1 cellular context compared by ENCODE assay signal in the genomic region with DNA sequence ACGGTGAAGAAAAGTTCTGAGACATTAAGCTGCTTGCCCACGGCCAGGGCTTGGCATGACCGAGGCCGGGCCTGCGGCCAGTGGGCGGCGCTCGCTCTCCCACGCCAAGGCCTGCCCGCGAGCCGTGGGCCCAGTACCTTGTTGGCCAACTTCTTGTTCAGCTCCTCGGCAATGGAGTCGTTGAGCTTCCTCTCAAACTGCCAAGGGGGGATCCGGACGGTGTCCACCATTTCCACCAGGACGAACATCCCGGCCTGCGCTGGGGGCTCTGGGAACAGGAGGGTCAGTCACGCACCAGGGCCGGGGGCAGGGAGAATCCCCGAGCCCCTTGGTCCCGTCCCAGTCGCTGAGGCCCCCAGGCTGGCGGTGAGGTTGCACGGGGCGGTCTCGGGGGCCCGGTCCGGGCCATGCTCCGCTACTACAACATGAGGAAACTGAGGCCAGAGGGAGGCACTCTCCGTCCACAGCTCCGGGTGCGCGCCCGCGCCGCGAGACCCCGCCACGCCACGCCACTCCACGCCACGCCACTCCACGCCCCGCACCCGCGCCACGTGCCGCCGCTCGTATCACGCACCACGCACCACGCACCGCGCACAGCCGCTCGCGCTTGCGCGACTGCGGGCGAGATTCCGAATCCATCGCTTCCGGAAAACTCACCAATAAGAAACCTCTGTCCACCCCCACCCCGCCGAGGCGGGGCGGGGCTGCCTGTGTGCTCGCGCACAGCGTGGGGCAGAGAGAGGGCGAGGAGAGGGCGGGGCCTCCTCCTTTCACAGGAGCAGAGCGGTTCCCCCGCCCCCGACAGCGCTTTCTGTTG.
TF ChIP-seq lines count a peak whose summit lies in the region.

A gene with protein sequence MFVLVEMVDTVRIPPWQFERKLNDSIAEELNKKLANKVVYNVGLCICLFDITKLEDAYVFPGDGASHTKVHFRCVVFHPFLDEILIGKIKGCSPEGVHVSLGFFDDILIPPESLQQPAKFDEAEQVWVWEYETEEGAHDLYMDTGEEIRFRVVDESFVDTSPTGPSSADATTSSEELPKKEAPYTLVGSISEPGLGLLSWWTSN (minus strand): TSS at position 617 of the 817 bp plus-strand sequence. CDS start 369 bp downstream, at position 248.

TF ChIP-seq in HepG2, 621 proteins besides CTCF, POLR2A, EP300 and RAD21 (continued from another document):
- TF ChIP-seq ARID2 (CRISPR knock-in tag; IDR thresholded peaks at IDR 0.05; ENCODE audit: borderline replicate concordance) (0 out of 2 replicates have a peak, but pooled peaks have one; percentile 10), ZNF776 (CRISPR knock-in tag; IDR thresholded peaks at IDR 0.05) (no peak), TBP (CRISPR knock-in tag; IDR thresholded peaks at IDR 0.05) (no peak), TMF1 (CRISPR knock-in tag; IDR thresholded peaks at IDR 0.05; ENCODE audit: low read depth) (no peak), SNRNP70 (IDR thresholded peaks at IDR 0.05; ENCODE audit: low read depth, low read length) (no peak), EED (CRISPR knock-in tag; IDR thresholded peaks at IDR 0.05) (no peak), RARA (CRISPR knock-in tag; IDR thresholded peaks at IDR 0.05) (peak; percentile 6; the same call in 1 of the 2 replicates), ZC3H4 (CRISPR knock-in tag; IDR thresholded peaks at IDR 0.05; ENCODE audit: borderline replicate concordance) (no peak), PAX8 (CRISPR knock-in tag; IDR thresholded peaks at IDR 0.05; ENCODE audit: borderline replicate concordance) (no peak), MED8 (CRISPR knock-in tag; IDR thresholded peaks at IDR 0.05; ENCODE audit: insufficient replicate concordance) (no peak), KDM4B (CRISPR knock-in tag; IDR thresholded peaks at IDR 0.05) (0 out of 2 replicates have a peak, but pooled peaks have one; percentile 42), ZNF605 (CRISPR knock-in tag; IDR thresholded peaks at IDR 0.05) (no peak), JARID2 (CRISPR knock-in tag; IDR thresholded peaks at IDR 0.05; ENCODE audit: insufficient replicate concordance) (no peak), HOXA5 (CRISPR knock-in tag; IDR thresholded peaks at IDR 0.05) (no peak), ATAD3A (CRISPR knock-in tag; IDR thresholded peaks at IDR 0.05) (no peak), ZNF30 (CRISPR knock-in tag; IDR thresholded peaks at IDR 0.05) (peak; percentile 76; the same call in 1 of the 2 replicates), ZNF709 (CRISPR knock-in tag; IDR thresholded peaks at IDR 0.05) (no peak), ZNF10 (CRISPR knock-in tag; IDR thresholded peaks at IDR 0.05; ENCODE audit: borderline replicate concordance, low read depth) (no peak), KLF16 (CRISPR knock-in tag; IDR thresholded peaks at IDR 0.05) (no peak), ZNF34 (CRISPR knock-in tag; IDR thresholded peaks at IDR 0.05; ENCODE audit: borderline replicate concordance) (no peak), ZNF768 (CRISPR knock-in tag; IDR thresholded peaks at IDR 0.05) (peak; percentile 49), GLI4 (CRISPR knock-in tag; IDR thresholded peaks at IDR 0.05; ENCODE audit: borderline replicate concordance) (0 out of 2 replicates have a peak, but pooled peaks have one; percentile 20), ZNF230 (CRISPR knock-in tag; IDR thresholded peaks at IDR 0.05) (no peak), ZNF557 (CRISPR knock-in tag; IDR thresholded peaks at IDR 0.05) (no peak), SALL1 (CRISPR knock-in tag; IDR thresholded peaks at IDR 0.05) (peak; percentile 74), NFIC (IDR thresholded peaks at IDR 0.05; ENCODE audit: low read length) (no peak), ZNF33B (CRISPR knock-in tag; IDR thresholded peaks at IDR 0.05) (0 out of 2 replicates have a peak, but pooled peaks have one; percentile 35), NFE2L2 (IDR thresholded peaks at IDR 0.05; ENCODE audit: low read length) (no peak), RBFOX2 (IDR thresholded peaks at IDR 0.05; ENCODE audit: low read depth, low read length) (peak; percentile 89), SOX6 (IDR thresholded peaks at IDR 0.05) (no peak), SOX6 (CRISPR knock-in tag; IDR thresholded peaks at IDR 0.05) (peak; percentile 34), STAG1 (CRISPR knock-in tag; IDR thresholded peaks at IDR 0.05) (peak; percentile 73), ZNF3 (CRISPR knock-in tag; IDR thresholded peaks at IDR 0.05) (no peak), ELF4 (CRISPR knock-in tag; IDR thresholded peaks at IDR 0.05; ENCODE audit: borderline replicate concordance) (no peak), ZNF101 (CRISPR knock-in tag; IDR thresholded peaks at IDR 0.05; ENCODE audit: borderline replicate concordance, low read depth) (no peak), ZNF354B (CRISPR knock-in tag; IDR thresholded peaks at IDR 0.05) (no peak), MAFF (IDR thresholded peaks at IDR 0.05; ENCODE audit: low read depth, low read length) (no peak)
- TF ChIP-seq, protein P1, sequence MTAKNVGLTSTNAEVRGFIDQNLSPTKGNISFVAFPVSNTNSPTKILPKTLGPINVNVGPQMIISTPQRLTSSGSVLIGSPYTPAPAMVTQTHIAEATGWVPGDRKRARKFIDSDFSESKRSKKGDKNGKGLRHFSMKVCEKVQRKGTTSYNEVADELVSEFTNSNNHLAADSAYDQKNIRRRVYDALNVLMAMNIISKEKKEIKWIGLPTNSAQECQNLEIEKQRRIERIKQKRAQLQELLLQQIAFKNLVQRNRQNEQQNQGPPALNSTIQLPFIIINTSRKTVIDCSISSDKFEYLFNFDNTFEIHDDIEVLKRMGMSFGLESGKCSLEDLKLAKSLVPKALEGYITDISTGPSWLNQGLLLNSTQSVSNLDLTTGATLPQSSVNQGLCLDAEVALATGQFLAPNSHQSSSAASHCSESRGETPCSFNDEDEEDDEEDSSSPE (CRISPR knock-in tag; IDR thresholded peaks at IDR 0.05) = no peak
- TF ChIP-seq, protein P2, sequence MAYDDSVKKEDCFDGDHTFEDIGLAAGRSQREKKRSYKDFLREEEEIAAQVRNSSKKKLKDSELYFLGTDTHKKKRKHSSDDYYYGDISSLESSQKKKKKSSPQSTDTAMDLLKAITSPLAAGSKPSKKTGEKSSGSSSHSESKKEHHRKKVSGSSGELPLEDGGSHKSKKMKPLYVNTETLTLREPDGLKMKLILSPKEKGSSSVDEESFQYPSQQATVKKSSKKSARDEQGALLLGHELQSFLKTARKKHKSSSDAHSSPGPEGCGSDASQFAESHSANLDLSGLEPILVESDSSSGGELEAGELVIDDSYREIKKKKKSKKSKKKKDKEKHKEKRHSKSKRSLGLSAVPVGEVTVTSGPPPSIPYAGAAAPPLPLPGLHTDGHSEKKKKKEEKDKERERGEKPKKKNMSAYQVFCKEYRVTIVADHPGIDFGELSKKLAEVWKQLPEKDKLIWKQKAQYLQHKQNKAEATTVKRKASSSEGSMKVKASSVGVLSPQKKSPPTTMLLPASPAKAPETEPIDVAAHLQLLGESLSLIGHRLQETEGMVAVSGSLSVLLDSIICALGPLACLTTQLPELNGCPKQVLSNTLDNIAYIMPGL (CRISPR knock-in tag; IDR thresholded peaks at IDR 0.05; ENCODE audit: borderline replicate concordance in 1 of 2, low read depth in 1 of 2) = peak; percentile 78 to 95
- TF ChIP-seq, protein P3, sequence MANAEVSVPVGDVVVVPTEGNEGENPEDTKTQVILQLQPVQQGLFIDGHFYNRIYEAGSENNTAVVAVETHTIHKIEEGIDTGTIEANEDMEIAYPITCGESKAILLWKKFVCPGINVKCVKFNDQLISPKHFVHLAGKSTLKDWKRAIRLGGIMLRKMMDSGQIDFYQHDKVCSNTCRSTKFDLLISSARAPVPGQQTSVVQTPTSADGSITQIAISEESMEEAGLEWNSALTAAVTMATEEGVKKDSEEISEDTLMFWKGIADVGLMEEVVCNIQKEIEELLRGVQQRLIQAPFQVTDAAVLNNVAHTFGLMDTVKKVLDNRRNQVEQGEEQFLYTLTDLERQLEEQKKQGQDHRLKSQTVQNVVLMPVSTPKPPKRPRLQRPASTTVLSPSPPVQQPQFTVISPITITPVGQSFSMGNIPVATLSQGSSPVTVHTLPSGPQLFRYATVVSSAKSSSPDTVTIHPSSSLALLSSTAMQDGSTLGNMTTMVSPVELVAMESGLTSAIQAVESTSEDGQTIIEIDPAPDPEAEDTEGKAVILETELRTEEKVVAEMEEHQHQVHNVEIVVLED (CRISPR knock-in tag; IDR thresholded peaks at IDR 0.05; ENCODE audit: borderline replicate concordance) = peak; percentile 92
- TF ChIP-seq, protein P4, sequence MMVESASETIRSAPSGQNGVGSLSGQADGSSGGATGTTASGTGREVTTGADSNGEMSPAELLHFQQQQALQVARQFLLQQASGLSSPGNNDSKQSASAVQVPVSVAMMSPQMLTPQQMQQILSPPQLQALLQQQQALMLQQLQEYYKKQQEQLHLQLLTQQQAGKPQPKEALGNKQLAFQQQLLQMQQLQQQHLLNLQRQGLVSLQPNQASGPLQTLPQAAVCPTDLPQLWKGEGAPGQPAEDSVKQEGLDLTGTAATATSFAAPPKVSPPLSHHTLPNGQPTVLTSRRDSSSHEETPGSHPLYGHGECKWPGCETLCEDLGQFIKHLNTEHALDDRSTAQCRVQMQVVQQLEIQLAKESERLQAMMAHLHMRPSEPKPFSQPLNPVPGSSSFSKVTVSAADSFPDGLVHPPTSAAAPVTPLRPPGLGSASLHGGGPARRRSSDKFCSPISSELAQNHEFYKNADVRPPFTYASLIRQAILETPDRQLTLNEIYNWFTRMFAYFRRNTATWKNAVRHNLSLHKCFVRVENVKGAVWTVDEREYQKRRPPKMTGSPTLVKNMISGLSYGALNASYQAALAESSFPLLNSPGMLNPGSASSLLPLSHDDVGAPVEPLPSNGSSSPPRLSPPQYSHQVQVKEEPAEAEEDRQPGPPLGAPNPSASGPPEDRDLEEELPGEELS (CRISPR knock-in tag; IDR thresholded peaks at IDR 0.05) = peak; percentile 22; the same call in 1 of the 2 replicates
- TF ChIP-seq, protein P5, sequence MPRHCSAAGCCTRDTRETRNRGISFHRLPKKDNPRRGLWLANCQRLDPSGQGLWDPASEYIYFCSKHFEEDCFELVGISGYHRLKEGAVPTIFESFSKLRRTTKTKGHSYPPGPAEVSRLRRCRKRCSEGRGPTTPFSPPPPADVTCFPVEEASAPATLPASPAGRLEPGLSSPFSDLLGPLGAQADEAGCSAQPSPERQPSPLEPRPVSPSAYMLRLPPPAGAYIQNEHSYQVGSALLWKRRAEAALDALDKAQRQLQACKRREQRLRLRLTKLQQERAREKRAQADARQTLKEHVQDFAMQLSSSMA (CRISPR knock-in tag; IDR thresholded peaks at IDR 0.05) = no peak
- TF ChIP-seq, protein P6, sequence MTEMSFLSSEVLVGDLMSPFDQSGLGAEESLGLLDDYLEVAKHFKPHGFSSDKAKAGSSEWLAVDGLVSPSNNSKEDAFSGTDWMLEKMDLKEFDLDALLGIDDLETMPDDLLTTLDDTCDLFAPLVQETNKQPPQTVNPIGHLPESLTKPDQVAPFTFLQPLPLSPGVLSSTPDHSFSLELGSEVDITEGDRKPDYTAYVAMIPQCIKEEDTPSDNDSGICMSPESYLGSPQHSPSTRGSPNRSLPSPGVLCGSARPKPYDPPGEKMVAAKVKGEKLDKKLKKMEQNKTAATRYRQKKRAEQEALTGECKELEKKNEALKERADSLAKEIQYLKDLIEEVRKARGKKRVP (CRISPR knock-in tag; IDR thresholded peaks at IDR 0.05) = no peak
- TF ChIP-seq, protein P7, sequence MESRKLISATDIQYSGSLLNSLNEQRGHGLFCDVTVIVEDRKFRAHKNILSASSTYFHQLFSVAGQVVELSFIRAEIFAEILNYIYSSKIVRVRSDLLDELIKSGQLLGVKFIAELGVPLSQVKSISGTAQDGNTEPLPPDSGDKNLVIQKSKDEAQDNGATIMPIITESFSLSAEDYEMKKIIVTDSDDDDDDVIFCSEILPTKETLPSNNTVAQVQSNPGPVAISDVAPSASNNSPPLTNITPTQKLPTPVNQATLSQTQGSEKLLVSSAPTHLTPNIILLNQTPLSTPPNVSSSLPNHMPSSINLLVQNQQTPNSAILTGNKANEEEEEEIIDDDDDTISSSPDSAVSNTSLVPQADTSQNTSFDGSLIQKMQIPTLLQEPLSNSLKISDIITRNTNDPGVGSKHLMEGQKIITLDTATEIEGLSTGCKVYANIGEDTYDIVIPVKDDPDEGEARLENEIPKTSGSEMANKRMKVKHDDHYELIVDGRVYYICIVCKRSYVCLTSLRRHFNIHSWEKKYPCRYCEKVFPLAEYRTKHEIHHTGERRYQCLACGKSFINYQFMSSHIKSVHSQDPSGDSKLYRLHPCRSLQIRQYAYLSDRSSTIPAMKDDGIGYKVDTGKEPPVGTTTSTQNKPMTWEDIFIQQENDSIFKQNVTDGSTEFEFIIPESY (CRISPR knock-in tag; IDR thresholded peaks at IDR 0.05) = peak; percentile 65
- TF ChIP-seq, protein P8, sequence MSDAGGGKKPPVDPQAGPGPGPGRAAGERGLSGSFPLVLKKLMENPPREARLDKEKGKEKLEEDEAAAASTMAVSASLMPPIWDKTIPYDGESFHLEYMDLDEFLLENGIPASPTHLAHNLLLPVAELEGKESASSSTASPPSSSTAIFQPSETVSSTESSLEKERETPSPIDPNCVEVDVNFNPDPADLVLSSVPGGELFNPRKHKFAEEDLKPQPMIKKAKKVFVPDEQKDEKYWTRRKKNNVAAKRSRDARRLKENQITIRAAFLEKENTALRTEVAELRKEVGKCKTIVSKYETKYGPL (CRISPR knock-in tag; IDR thresholded peaks at IDR 0.05) = no peak
- TF ChIP-seq, protein P9, sequence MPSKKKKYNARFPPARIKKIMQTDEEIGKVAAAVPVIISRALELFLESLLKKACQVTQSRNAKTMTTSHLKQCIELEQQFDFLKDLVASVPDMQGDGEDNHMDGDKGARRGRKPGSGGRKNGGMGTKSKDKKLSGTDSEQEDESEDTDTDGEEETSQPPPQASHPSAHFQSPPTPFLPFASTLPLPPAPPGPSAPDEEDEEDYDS (CRISPR knock-in tag; IDR thresholded peaks at IDR 0.05) = no peak
TF ChIP-seq in HepG2: peak in this region for 162.
